1 cellular context compared by ENCODE assay signal in genomic region chr16:11101695-11102522, GRCh38.
TF ChIP-seq lines count a peak whose summit lies in the region.

No MANE protein-coding gene starts in this region.

TF ChIP-seq in K562, 482 proteins besides CTCF, POLR2A, EP300 and RAD21 (continued from another document and continues in another):
- TF ChIP-seq, protein P1, sequence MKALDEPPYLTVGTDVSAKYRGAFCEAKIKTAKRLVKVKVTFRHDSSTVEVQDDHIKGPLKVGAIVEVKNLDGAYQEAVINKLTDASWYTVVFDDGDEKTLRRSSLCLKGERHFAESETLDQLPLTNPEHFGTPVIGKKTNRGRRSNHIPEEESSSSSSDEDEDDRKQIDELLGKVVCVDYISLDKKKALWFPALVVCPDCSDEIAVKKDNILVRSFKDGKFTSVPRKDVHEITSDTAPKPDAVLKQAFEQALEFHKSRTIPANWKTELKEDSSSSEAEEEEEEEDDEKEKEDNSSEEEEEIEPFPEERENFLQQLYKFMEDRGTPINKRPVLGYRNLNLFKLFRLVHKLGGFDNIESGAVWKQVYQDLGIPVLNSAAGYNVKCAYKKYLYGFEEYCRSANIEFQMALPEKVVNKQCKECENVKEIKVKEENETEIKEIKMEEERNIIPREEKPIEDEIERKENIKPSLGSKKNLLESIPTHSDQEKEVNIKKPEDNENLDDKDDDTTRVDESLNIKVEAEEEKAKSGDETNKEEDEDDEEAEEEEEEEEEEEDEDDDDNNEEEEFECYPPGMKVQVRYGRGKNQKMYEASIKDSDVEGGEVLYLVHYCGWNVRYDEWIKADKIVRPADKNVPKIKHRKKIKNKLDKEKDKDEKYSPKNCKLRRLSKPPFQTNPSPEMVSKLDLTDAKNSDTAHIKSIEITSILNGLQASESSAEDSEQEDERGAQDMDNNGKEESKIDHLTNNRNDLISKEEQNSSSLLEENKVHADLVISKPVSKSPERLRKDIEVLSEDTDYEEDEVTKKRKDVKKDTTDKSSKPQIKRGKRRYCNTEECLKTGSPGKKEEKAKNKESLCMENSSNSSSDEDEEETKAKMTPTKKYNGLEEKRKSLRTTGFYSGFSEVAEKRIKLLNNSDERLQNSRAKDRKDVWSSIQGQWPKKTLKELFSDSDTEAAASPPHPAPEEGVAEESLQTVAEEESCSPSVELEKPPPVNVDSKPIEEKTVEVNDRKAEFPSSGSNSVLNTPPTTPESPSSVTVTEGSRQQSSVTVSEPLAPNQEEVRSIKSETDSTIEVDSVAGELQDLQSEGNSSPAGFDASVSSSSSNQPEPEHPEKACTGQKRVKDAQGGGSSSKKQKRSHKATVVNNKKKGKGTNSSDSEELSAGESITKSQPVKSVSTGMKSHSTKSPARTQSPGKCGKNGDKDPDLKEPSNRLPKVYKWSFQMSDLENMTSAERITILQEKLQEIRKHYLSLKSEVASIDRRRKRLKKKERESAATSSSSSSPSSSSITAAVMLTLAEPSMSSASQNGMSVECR (CRISPR knock-in tag; IDR thresholded peaks at IDR 0.05), result no peak
- TF ChIP-seq PTTG1 (tag; IDR thresholded peaks at IDR 0.05; ENCODE audit: low read depth) (peak; percentile 45; the same call in 1 of the 2 replicates), ILK (tag; IDR thresholded peaks at IDR 0.05; ENCODE audit: borderline replicate concordance, low read depth) (no peak), BHLHE40 (IDR thresholded peaks at IDR 0.05; ENCODE audit: low read length) (peak; percentile 85), PRDM10 (IDR thresholded peaks at IDR 0.05; ENCODE audit: partially characterized antibody) (no peak), ARID2 (IDR thresholded peaks at IDR 0.05) (no peak), RBM17 (IDR thresholded peaks at IDR 0.05; ENCODE audit: borderline replicate concordance, low read depth, low read length) (no peak), SIN3B (IDR thresholded peaks at IDR 0.05; ENCODE audit: low read depth) (no peak), NR4A1 (CRISPR knock-in tag; IDR thresholded peaks at IDR 0.05) (no peak), NR4A1 (tag; IDR thresholded peaks at IDR 0.05) (peak; percentile 94), THRAP3 (IDR thresholded peaks at IDR 0.05; ENCODE audit: borderline replicate concordance) (no peak), VEZF1 (CRISPR knock-in tag; IDR thresholded peaks at IDR 0.05) (peak; percentile 66), ZNF668 (CRISPR knock-in tag; IDR thresholded peaks at IDR 0.05) (no peak), CBX1 (IDR thresholded peaks at IDR 0.05; ENCODE audit: low read depth) (no peak), PML (IDR thresholded peaks at IDR 0.05; ENCODE audit: low read length) (peak; percentile 96), MEF2A (IDR thresholded peaks at IDR 0.05; ENCODE audit: control insufficient read depth, low read depth, low read length) (no peak), ZNF197 (CRISPR knock-in tag; IDR thresholded peaks at IDR 0.05; ENCODE audit: low read depth) (peak; percentile 85; the same call in 1 of the 2 replicates), RBM15 (IDR thresholded peaks at IDR 0.05; ENCODE audit: insufficient read depth, low read length) (no peak), HIVEP1 (CRISPR knock-in tag; IDR thresholded peaks at IDR 0.05) (no peak), ZFP36 (IDR thresholded peaks at IDR 0.05; ENCODE audit: low read depth, low read length, partially characterized antibody) (no peak), NUFIP1 (IDR thresholded peaks at IDR 0.05; ENCODE audit: partially characterized antibody) (no peak), MNT (conservative IDR thresholded peaks at IDR 0.05) (peak in 1 of 2 experiments; percentile 76; a peak in 2 of 4 replicates), ZFP30 (CRISPR knock-in tag; IDR thresholded peaks at IDR 0.05; ENCODE audit: borderline replicate concordance) (no peak), ZBTB7A (IDR thresholded peaks at IDR 0.05; ENCODE audit: borderline replicate concordance, control insufficient read depth, low read depth, low read length) (no peak), ZNF324 (CRISPR knock-in tag; IDR thresholded peaks at IDR 0.05) (0 out of 2 replicates have a peak, but pooled peaks have one; percentile 17), GTF2F1 (IDR thresholded peaks at IDR 0.05; ENCODE audit: low read depth, low read length) (no peak), ELK1 (CRISPR knock-in tag; IDR thresholded peaks at IDR 0.05) (no peak), CC2D1A (IDR thresholded peaks at IDR 0.05) (peak; percentile 43; the same call in 1 of the 2 replicates), PYGO2 (tag; IDR thresholded peaks at IDR 0.05) (peak; percentile 86), NR1H2 (CRISPR knock-in tag; IDR thresholded peaks at IDR 0.05) (no peak), MEF2D (tag; conservative IDR thresholded peaks at IDR 0.05; ENCODE audit: low read depth) (peak; percentile 76), CAMTA2 (CRISPR knock-in tag; conservative IDR thresholded peaks at IDR 0.05) (no peak), RBM14 (IDR thresholded peaks at IDR 0.05; ENCODE audit: borderline replicate concordance, insufficient read depth, low read depth, low read length) (no peak), NONO (IDR thresholded peaks at IDR 0.05; ENCODE audit: low read depth in 2 of 2, low read length in 1 of 2) (peak in 1 of 2 experiments; percentile 62; a peak in 1 of 4 replicates), NR2C1 (IDR thresholded peaks at IDR 0.05) (0 out of 2 replicates have a peak, but pooled peaks have one; percentile 28), NR2C1 (tag; IDR thresholded peaks at IDR 0.05) (peak; percentile 58), ZNF263 (CRISPR knock-in tag; IDR thresholded peaks at IDR 0.05; ENCODE audit: borderline replicate concordance) (0 out of 2 replicates have a peak, but pooled peaks have one; percentile 3), MTA1 (IDR thresholded peaks at IDR 0.05; ENCODE audit: borderline replicate concordance) (peak; percentile 49; the same call in 1 of the 2 replicates), ZNF830 (CRISPR knock-in tag; IDR thresholded peaks at IDR 0.05) (no peak), FOSL1 (tag; conservative IDR thresholded peaks at IDR 0.05) (peak; percentile 89), COPS2 (conservative IDR thresholded peaks at IDR 0.05) (no peak), ZNF124 (CRISPR knock-in tag; IDR thresholded peaks at IDR 0.05) (no peak), CBFA2T2 (conservative IDR thresholded peaks at IDR 0.05) (peak; percentile 96), MAFG (tag; conservative IDR thresholded peaks at IDR 0.05) (0 out of 2 replicates have a peak, but pooled peaks have one; percentile 4), SMAD4 (CRISPR knock-in tag; conservative IDR thresholded peaks at IDR 0.05) (peak; percentile 87), ZNF77 (CRISPR knock-in tag; IDR thresholded peaks at IDR 0.05) (no peak), MIER1 (IDR thresholded peaks at IDR 0.05; ENCODE audit: low read depth) (no peak), ATF1 (CRISPR knock-in tag; IDR thresholded peaks at IDR 0.05) (no peak), ATF1 (tag; IDR thresholded peaks at IDR 0.05) (peak; percentile 66), POLR2AphosphoS5 (IDR thresholded peaks at IDR 0.05; ENCODE audit: control insufficient read depth, insufficient read depth, low read depth, low read length) (peak; percentile 84), ZNF282 (CRISPR knock-in tag; IDR thresholded peaks at IDR 0.05) (no peak), KLF10 (CRISPR knock-in tag; IDR thresholded peaks at IDR 0.05) (no peak), GABPB2 (CRISPR knock-in tag; conservative IDR thresholded peaks at IDR 0.05) (no peak), OTX1 (CRISPR knock-in tag; IDR thresholded peaks at IDR 0.05) (no peak), RFX5 (IDR thresholded peaks at IDR 0.05; ENCODE audit: low read depth, low read length) (no peak), CXXC5 (CRISPR knock-in tag; IDR thresholded peaks at IDR 0.05) (peak; percentile 94), POLR2H (tag; IDR thresholded peaks at IDR 0.05; ENCODE audit: low read depth) (0 out of 2 replicates have a peak, but pooled peaks have one; percentile 45), FOXM1 (IDR thresholded peaks at IDR 0.05; ENCODE audit: low read depth) (peak; percentile 92), FOXM1 (CRISPR knock-in tag; IDR thresholded peaks at IDR 0.05; ENCODE audit: low read depth) (no peak)
- TF ChIP-seq, protein P2, sequence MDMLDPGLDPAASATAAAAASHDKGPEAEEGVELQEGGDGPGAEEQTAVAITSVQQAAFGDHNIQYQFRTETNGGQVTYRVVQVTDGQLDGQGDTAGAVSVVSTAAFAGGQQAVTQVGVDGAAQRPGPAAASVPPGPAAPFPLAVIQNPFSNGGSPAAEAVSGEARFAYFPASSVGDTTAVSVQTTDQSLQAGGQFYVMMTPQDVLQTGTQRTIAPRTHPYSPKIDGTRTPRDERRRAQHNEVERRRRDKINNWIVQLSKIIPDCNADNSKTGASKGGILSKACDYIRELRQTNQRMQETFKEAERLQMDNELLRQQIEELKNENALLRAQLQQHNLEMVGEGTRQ (CRISPR knock-in tag; IDR thresholded peaks at IDR 0.05), result no peak
- TF ChIP-seq, protein P3, sequence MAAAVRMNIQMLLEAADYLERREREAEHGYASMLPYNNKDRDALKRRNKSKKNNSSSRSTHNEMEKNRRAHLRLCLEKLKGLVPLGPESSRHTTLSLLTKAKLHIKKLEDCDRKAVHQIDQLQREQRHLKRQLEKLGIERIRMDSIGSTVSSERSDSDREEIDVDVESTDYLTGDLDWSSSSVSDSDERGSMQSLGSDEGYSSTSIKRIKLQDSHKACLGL (CRISPR knock-in tag; IDR thresholded peaks at IDR 0.05; ENCODE audit: borderline replicate concordance, poor library complexity, severe bottlenecking), result no peak
- TF ChIP-seq, protein P4, sequence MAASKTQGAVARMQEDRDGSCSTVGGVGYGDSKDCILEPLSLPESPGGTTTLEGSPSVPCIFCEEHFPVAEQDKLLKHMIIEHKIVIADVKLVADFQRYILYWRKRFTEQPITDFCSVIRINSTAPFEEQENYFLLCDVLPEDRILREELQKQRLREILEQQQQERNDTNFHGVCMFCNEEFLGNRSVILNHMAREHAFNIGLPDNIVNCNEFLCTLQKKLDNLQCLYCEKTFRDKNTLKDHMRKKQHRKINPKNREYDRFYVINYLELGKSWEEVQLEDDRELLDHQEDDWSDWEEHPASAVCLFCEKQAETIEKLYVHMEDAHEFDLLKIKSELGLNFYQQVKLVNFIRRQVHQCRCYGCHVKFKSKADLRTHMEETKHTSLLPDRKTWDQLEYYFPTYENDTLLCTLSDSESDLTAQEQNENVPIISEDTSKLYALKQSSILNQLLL (CRISPR knock-in tag; IDR thresholded peaks at IDR 0.05; ENCODE audit: borderline replicate concordance), result no peak
